ENCODE assay signal across 8 cellular contexts in the genomic region with DNA sequence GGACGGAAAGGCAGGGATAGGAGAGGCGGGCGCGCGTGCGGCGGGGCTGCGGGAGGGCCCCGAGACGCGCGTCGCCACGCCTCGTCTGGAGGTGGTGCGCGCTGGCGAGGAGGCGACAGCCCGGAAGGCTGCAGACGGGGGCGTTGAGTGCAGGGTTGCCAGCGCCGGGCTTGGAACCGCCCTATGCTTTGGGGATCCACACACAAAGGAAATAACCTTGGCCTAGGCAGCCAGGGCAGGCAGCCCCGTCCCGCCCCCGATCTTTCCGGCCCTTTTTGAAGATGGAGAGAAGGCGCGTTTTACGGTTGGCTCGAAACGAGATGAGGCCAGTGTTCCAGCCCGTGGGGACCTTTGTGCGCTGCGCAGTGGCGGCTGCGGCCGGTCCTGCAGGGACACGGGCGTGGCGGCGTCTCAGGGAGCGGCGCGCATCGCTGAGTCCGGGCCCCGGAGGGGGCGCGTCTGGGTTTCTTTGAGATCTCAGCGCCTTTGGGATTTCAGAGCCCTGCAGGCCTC. TPM values are rescaled to one million over a fixed set of nuclear protein-coding genes. Genes with fewer than 3 reads are reported as not detected.
A peak's percentile ranks its signal among the peaks of the same experiment; 100 is the strongest.
DNase-seq lines count a peak whose midpoint lies in the region; ATAC-seq and TF ChIP-seq lines count a peak whose summit lies in the region.

No MANE protein-coding gene starts in this region.

- peak overlapping the region; percentile 89 for H3K4me3 Mint-ChIP-seq in activated CD4-positive, alpha-beta T cell treated with anti-CD3 and anti-CD28 coated beads, Interleukin-2, amount 10 ng/mL, durations not matched to agents 24 days and 14 days

- H3K27me3 Mint-ChIP-seq in activated CD4-positive, alpha-beta T cell treated with anti-CD3 and anti-CD28 coated beads, Interleukin-2, amount 10 ng/mL, durations not matched to agents 24 days and 14 days, result peaks cover 36% of the 10 kb centered on the region

- ATAC-seq in GM18502 (IDR thresholded peaks at IDR 0.05; ENCODE audit: poor library complexity, unreplicated experiment) (peak; percentile 62), HG02642 (IDR thresholded peaks at IDR 0.05; ENCODE audit: poor library complexity, unreplicated experiment) (peak; percentile 71)

- intact Hi-C loops in activated CD4-positive, alpha-beta T cell treated with anti-CD3 and anti-CD28 coated beads, Interleukin-2, amount 10 ng/mL, durations not matched to agents 24 days and 14 days (cut with micrococcal nuclease), result loop anchor here (1.0 to 10.0 kb wide), 6 partner anchors 38 to 581 kb away; a partner anchor contains a TSS
- intact Hi-C loops in lower leg skin (cut with DNase I; ENCODE audit: low total_unique reads), result no loop called here

- H3K9me3 Mint-ChIP-seq in activated CD4-positive, alpha-beta T cell treated with anti-CD3 and anti-CD28 coated beads, Interleukin-2, amount 10 ng/mL, durations not matched to agents 24 days and 14 days, result no peaks in the 10 kb centered on the region

- H3K4me1 Mint-ChIP-seq in activated CD4-positive, alpha-beta T cell treated with anti-CD3 and anti-CD28 coated beads, Interleukin-2, amount 10 ng/mL, durations not matched to agents 24 days and 14 days, result peaks cover 48% of the 10 kb centered on the region

- H3K4me3 ChIP-seq in lower leg skin (ENCODE audit: low read depth, poor library complexity, severe bottlenecking), result peak overlapping the region; percentile 28

- DNase-seq in NCI-H2029 treated with DMSO at 0.1 percent for 48 hours (lab: John Stamatoyannopoulos, UW), result peak; percentile 52
- DNase-seq in activated CD4-positive, alpha-beta T cell treated with anti-CD3 and anti-CD28 coated beads, Interleukin-2, amount 10 ng/mL, durations not matched to agents 24 days and 14 days, result peak; percentile 92
- peak; percentile 39 for DNase-seq in dedifferentiated amniotic fluid mesenchymal stem cell (ENCODE audit: extremely low spot score)
- peak; percentile 34 to 90 for DNase-seq in lower leg skin (ENCODE audit: low spot score in 2 of 2)
- DNase-seq in stimulated activated CD4-positive, alpha-beta T cell treated with anti-CD3 and anti-CD28 coated beads, TNF-alpha, amount 100 ng/mL, for 1 hour (ENCODE audit: low read depth in 3 of 3, low spot score in 1 of 3), result peak; percentile 44 to 57 (median 55)
- no peak for DNase-seq in hepatic stellate cell (ENCODE audit: low spot score)

- WGBS in lower leg skin, 2 donors, result 0% methylated on average over 7 to 51 of the region's 53 CpGs

- TF ChIP-seq POLR2A in lower leg skin (IDR thresholded peaks at IDR 0.05), result no peak

- peak overlapping the region; percentile 79 for H3K27ac Mint-ChIP-seq in activated CD4-positive, alpha-beta T cell treated with anti-CD3 and anti-CD28 coated beads, Interleukin-2, amount 10 ng/mL, durations not matched to agents 24 days and 14 days

- H3K36me3 Mint-ChIP-seq in activated CD4-positive, alpha-beta T cell treated with anti-CD3 and anti-CD28 coated beads, Interleukin-2, amount 10 ng/mL, durations not matched to agents 24 days and 14 days (ENCODE audit: low read depth), result no peaks in the 10 kb centered on the region

- no peak for TF ChIP-seq CTCF in lower leg skin (IDR thresholded peaks at IDR 0.05)

RNA-seq across cellular contexts. Expression of a gene that starts 50.8 kb away (rescaled TPM):
- total RNA-seq in activated CD4-positive, alpha-beta T cell treated with anti-CD3 and anti-CD28 coated beads, Interleukin-2, amount 10 ng/mL, durations not matched to agents 24 days and 14 days, result 0.21 TPM in 1 of 2 replicates, not detected in the other
- total RNA-seq in lower leg skin, result 10 to 100 TPM; 10.9 to 45.4 (median 29.2) TPM
